ENCODE assay signal across 9 cellular contexts in genomic region chr5:159864885-159865622, GRCh38. TPM values are rescaled to one million over a fixed set of nuclear protein-coding genes. Genes with fewer than 3 reads are reported as not detected.
DNase-seq lines count a peak whose midpoint lies in the region; ATAC-seq and TF ChIP-seq lines count a peak whose summit lies in the region.
"Had no signal": no experiment of that assay in that cellular context is flagged by ENCODE, and none has a peak within 500 bp of the region (broad histone marks: within the 10 kb centered on the region; RNA-seq: fewer than 3 reads in every experiment).

No MANE protein-coding gene starts in this region.

- peaks cover 29 to 40% of the 10 kb centered on the region in 2 donors for H3K27me3 Mint-ChIP-seq in natural killer cell treated with Interleukin-12 subunit alpha and Interleukin-12 subunit beta and Interleukin-15 and Interleukin-18, amount 100 ng/mL, for 72 hours

- no peak for TF ChIP-seq CTCF in fibroblast of villous mesenchyme (IDR thresholded peaks at IDR 0.05; ENCODE audit: insufficient read depth, low read depth, low read length)

- H3K4me3 ChIP-seq in fibroblast of villous mesenchyme (ENCODE audit: low read depth, low read length), result peak overlapping the region; percentile 10
- H3K4me3 ChIP-seq: SJCRH30 had no signal

- ATAC-seq in GM19438 (IDR thresholded peaks at IDR 0.05; ENCODE audit: low read depth, unreplicated experiment) (peak; percentile 95), HG03139 (IDR thresholded peaks at IDR 0.05; ENCODE audit: unreplicated experiment) (peak; percentile 56)
- no peak for ATAC-seq in activated CD4-positive, CD25-positive, alpha-beta regulatory T cell treated with anti-CD3 and anti-CD28 coated beads, Interleukin-2, amount 50 U/mL, for 24 hours
- no peak for ATAC-seq in natural killer cell treated with Interleukin-12 subunit alpha and Interleukin-12 subunit beta and Interleukin-15 and Interleukin-18, amount 100 ng/mL, for 72 hours

- H3K4me3 Mint-ChIP-seq in natural killer cell treated with Interleukin-12 subunit alpha and Interleukin-12 subunit beta and Interleukin-15 and Interleukin-18, amount 100 ng/mL, for 72 hours, result no peak overlapping the region

- H3K9me3 Mint-ChIP-seq in natural killer cell treated with Interleukin-12 subunit alpha and Interleukin-12 subunit beta and Interleukin-15 and Interleukin-18, amount 100 ng/mL, for 72 hours, result no peaks in the 10 kb centered on the region

- H3K4me1 Mint-ChIP-seq in natural killer cell treated with Interleukin-12 subunit alpha and Interleukin-12 subunit beta and Interleukin-15 and Interleukin-18, amount 100 ng/mL, for 72 hours (ENCODE audit: low read depth in 2 of 2), result no peaks in the 10 kb centered on the region

- no peaks in the 10 kb centered on the region for H3K36me3 Mint-ChIP-seq in natural killer cell treated with Interleukin-12 subunit alpha and Interleukin-12 subunit beta and Interleukin-15 and Interleukin-18, amount 100 ng/mL, for 72 hours

- H3K27ac Mint-ChIP-seq in natural killer cell treated with Interleukin-12 subunit alpha and Interleukin-12 subunit beta and Interleukin-15 and Interleukin-18, amount 100 ng/mL, for 72 hours, result no peak overlapping the region

- DNase-seq in AG08395 (ENCODE audit: low spot score), result peak; percentile 46
- DNase-seq in fibroblast of villous mesenchyme (ENCODE audit: low read depth), result peak; percentile 85
- DNase-seq in iPS-NIHi11 (ENCODE audit: low spot score), result no peak
- no peak for DNase-seq in natural killer cell treated with Interleukin-12 subunit alpha and Interleukin-12 subunit beta and Interleukin-15 and Interleukin-18, amount 100 ng/mL, for 72 hours (ENCODE audit: low spot score)
- DNase-seq in amniotic stem cell (lab: John Stamatoyannopoulos, UW), result no peak
- DNase-seq: SJCRH30 had no signal

RNA-seq across cellular contexts. Expression of gene ADRA1B, which starts 51.2 kb away (rescaled TPM):
- under 0.01 and 0.43 TPM in 2 replicates for total RNA-seq in fibroblast of villous mesenchyme
- not detected for total RNA-seq in natural killer cell treated with Interleukin-12 subunit alpha and Interleukin-12 subunit beta and Interleukin-15 and Interleukin-18, amount 100 ng/mL, for 72 hours
- total RNA-seq: SJCRH30 had no signal

Comparison
In these comparisons a context has a peak if more than half of its experiments do, and no peak if none do; other contexts are left out.
1. DNase-seq: peak in AG08395 (single experiment) and fibroblast of villous mesenchyme (single experiment); none in iPS-NIHi11 (single experiment), natural killer cell treated with Interleukin-12 subunit alpha and Interleukin-12 subunit beta and Interleukin-15 and Interleukin-18, amount 100 ng/mL, for 72 hours (single experiment) and amniotic stem cell (single experiment).
2. ATAC-seq: peak in GM19438 (single experiment) and HG03139 (single experiment); none in activated CD4-positive, CD25-positive, alpha-beta regulatory T cell treated with anti-CD3 and anti-CD28 coated beads, Interleukin-2, amount 50 U/mL, for 24 hours (0 of 2) and natural killer cell treated with Interleukin-12 subunit alpha and Interleukin-12 subunit beta and Interleukin-15 and Interleukin-18, amount 100 ng/mL, for 72 hours (0 of 2).